ENCODE assay signal across 21 cellular contexts in the genomic region with DNA sequence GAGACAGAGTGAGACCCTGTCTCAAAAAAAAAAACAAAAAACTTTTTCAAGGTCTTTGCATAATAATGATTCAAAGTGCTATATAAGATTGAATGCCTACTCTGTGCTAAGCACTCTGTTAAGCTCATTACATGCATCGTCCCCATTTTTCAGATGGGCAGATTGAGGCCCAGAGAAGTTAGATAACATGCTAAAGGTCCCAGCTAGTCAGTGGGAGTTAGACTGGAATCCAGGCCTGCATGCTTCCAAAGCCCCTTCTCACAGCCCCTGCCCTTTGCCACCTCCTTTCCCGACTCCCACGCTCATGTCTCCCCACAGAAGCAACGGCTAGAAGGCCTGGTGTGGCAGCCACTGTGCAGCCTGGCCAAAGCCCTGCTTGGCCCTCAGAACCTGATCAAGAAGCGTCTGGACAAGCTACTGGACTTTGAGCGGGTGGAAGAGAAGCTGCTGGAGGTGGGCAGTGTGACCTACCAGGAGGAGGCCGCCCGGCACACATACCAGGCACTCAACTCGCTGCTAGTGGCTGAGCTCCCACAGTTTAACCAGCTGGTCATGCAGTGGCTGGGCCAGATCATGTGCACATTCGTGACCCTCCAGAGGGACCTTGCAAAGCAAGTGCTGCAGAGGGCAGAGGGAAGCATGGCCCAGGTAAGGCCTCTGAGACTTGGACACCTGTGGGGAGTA.
"Had no signal": no experiment of that assay in that cellular context is flagged by ENCODE, and none has a peak within 500 bp of the region (broad histone marks: within the 10 kb centered on the region; RNA-seq: fewer than 3 reads in every experiment).

No MANE protein-coding gene starts in this region.

- DNase-seq: colonic mucosa; cortex of kidney; effector CD8-positive, alpha-beta T cell; effector memory CD8-positive, alpha-beta T cell; endodermal cell; esophagus squamous epithelium; foreskin fibroblast; foreskin melanocyte; gastrocnemius medialis; glutamatergic neuron; head of caudate nucleus; heart right ventricle; hippocampal formation; left cardiac atrium; left ventricle myocardium inferior; lower lobe of right lung; mesenchymal stem cell; mucosa of descending colon; naive B cell had no signal

- ATAC-seq: effector memory CD8-positive, alpha-beta T cell; esophagus mucosa; gastrocnemius medialis; heart right ventricle; left cardiac atrium; lower lobe of right lung; mucosa of descending colon had no signal

- H3K27ac ChIP-seq: colonic mucosa, epithelial cell of prostate, esophagus squamous epithelium, gastrocnemius medialis, heart right ventricle, left ventricle myocardium inferior, lower lobe of right lung had no signal
